In the genomic region with DNA sequence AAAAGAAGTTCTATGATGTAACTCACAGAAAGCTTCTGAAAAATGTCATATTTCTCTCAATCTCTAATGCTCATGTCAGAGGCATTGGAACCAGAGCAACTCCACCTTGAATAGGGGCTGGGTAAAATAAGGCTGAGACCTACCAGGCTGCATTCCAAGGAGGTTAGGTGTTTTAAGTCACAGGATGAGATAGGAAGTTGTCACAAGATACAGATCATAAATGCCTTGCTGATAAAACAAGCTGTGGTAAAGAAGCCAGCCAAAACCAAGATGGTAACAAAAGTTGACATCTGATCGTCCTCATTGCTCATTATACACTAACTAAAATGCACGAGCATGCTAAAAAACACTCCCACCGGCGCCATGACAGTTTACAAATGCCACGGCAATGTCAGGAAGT, we compare ENCODE assay signal across 19 cellular contexts.
DNase-seq lines count a peak whose midpoint lies in the region; ATAC-seq and TF ChIP-seq lines count a peak whose summit lies in the region.
"Had no signal": no experiment of that assay in that cellular context is flagged by ENCODE, and none has a peak within 500 bp of the region (broad histone marks: within the 10 kb centered on the region; RNA-seq: fewer than 3 reads in every experiment).

No MANE protein-coding gene starts in this region.

- H3K79me1 ChIP-seq in trophoblast cell (ENCODE audit: low read length): no peaks in the 10 kb centered on the region

- H3K4me1 ChIP-seq in PC-3 (ENCODE audit: insufficient read depth, low read length) (no peaks in the 10 kb centered on the region), trophoblast cell (ENCODE audit: control insufficient read depth in 1 of 2, insufficient read depth in 2 of 2, low read length in 2 of 2) (peaks cover 3 to 5% of the 10 kb centered on the region in 2 experiments)

- POLR2A ChIA-PET in PC-3 (lab: Charles Lee; ENCODE audit: unreplicated experiment): no interaction called here

- no peak overlapping the region for H4K91ac ChIP-seq in trophoblast cell (ENCODE audit: low read depth, low read length)

- H3K79me2 ChIP-seq in PC-3 (ENCODE audit: low read length) (no peaks in the 10 kb centered on the region), trophoblast cell (ENCODE audit: control insufficient read depth, insufficient read depth, low read length, poor library complexity) (no peaks in the 10 kb centered on the region)

- no peaks in the 10 kb centered on the region for H4K20me1 ChIP-seq in PC-3 (ENCODE audit: low read length)

- no peak overlapping the region for H4K8ac ChIP-seq in trophoblast cell (ENCODE audit: low read depth, low read length)

- CTCF ChIA-PET in Calu3 (lab: Charles Lee) (no interaction called here), PC-3 (lab: Charles Lee) (no interaction called here)

- H3F3A ChIP-seq in PC-3 (ENCODE audit: low read length, unreplicated experiment): no peaks in the 10 kb centered on the region

- H3K9me3 Mint-ChIP-seq in Calu3 (ENCODE audit: low read depth, unreplicated experiment): peaks cover 5% of the 10 kb centered on the region

- no peaks in the 10 kb centered on the region for H3K27me3 Mint-ChIP-seq in Calu3 (ENCODE audit: unreplicated experiment)
- H3K27me3 Mint-ChIP-seq: CD8-positive, alpha-beta memory T cell had no signal

- intact Hi-C loops in Calu3 (cut with micrococcal nuclease; ENCODE audit: unreplicated experiment): no loop called here
- intact Hi-C loops in PC-3 (cut with micrococcal nuclease): no loop called here

- no peak overlapping the region for H3K4me3 Mint-ChIP-seq in Calu3 (ENCODE audit: low read depth, unreplicated experiment)
- H3K4me3 Mint-ChIP-seq: CD8-positive, alpha-beta memory T cell had no signal

- ATAC-seq in PC-3: no peak
- no peak for ATAC-seq in HG03095 (IDR thresholded peaks at IDR 0.05; ENCODE audit: unreplicated experiment)
- ATAC-seq: K562, Right ventricle myocardium inferior had no signal

- peaks cover 6% of the 10 kb centered on the region; the same call in 1 of the 2 replicates for H3K9me3 ChIP-seq in PC-3 (ENCODE audit: low read length)
- no peaks in the 10 kb centered on the region for H3K9me3 ChIP-seq in trophoblast cell (ENCODE audit: insufficient read depth, low read depth, low read length)

- H3K4me1 Mint-ChIP-seq in Calu3 (ENCODE audit: low read depth, unreplicated experiment): no peaks in the 10 kb centered on the region
- H3K4me1 Mint-ChIP-seq: CD8-positive, alpha-beta memory T cell had no signal

- H3K4me3 ChIP-seq in PC-3 (ENCODE audit: low read length): no peak overlapping the region
- H3K4me3 ChIP-seq in trophoblast cell (ENCODE audit: low read depth, low read length): no peak overlapping the region
- H3K4me3 ChIP-seq: K562 had no signal

- H2BK120ac ChIP-seq in trophoblast cell (ENCODE audit: insufficient read depth, low read length, poor library complexity): no peak overlapping the region

- H2BK12ac ChIP-seq in trophoblast cell (ENCODE audit: low read length): no peak overlapping the region

- H3K9ac ChIP-seq in PC-3 (ENCODE audit: low read length) (no peak overlapping the region), trophoblast cell (ENCODE audit: low read length) (no peak overlapping the region)

- H3K4ac ChIP-seq in trophoblast cell (ENCODE audit: low read depth, low read length): no peak overlapping the region

- no peak overlapping the region for H3K4me2 ChIP-seq in PC-3 (ENCODE audit: low read length)
- no peak overlapping the region for H3K4me2 ChIP-seq in trophoblast cell (ENCODE audit: low read length)

- no peak overlapping the region for H3K23ac ChIP-seq in trophoblast cell (ENCODE audit: low read length)

- no peak overlapping the region for H3K27ac Mint-ChIP-seq in Calu3 (ENCODE audit: unreplicated experiment)
- H3K27ac Mint-ChIP-seq: CD8-positive, alpha-beta memory T cell had no signal

- H3K27ac ChIP-seq in PC-3 (ENCODE audit: low read length) (no peak overlapping the region), epithelial cell of prostate (peak overlapping the region; percentile 39), trophoblast cell (ENCODE audit: low read depth, low read length) (no peak overlapping the region)
- H3K27ac ChIP-seq: C4-2B had no signal

- no peaks in the 10 kb centered on the region for H3K36me3 ChIP-seq in PC-3 (ENCODE audit: low read depth, low read length)
- H3K36me3 ChIP-seq in trophoblast cell (ENCODE audit: control insufficient read depth in 1 of 2, insufficient read depth in 2 of 2, low read length in 2 of 2): no peaks in the 10 kb centered on the region

- H2AFZ ChIP-seq in PC-3 (ENCODE audit: low read length) (no peak overlapping the region), trophoblast cell (ENCODE audit: insufficient read depth, low read length, poor library complexity) (no peak overlapping the region)

- H2BK5ac ChIP-seq in trophoblast cell (ENCODE audit: low read depth, low read length, poor library complexity): no peak overlapping the region

- H3K27me3 ChIP-seq in PC-3 (ENCODE audit: low read length): no peaks in the 10 kb centered on the region
- H3K27me3 ChIP-seq in trophoblast cell (ENCODE audit: insufficient read depth, low read length): no peaks in the 10 kb centered on the region

- no peak overlapping the region for H3K18ac ChIP-seq in trophoblast cell (ENCODE audit: low read length)

- BruUV-seq in Calu3 (replicated peaks; lab: Mats Ljungman, UMichigan): no TSS peak
- BruUV-seq in PC-3 (replicated peaks; lab: Mats Ljungman, UMichigan): no TSS peak

- H3K14ac ChIP-seq in trophoblast cell (ENCODE audit: low read length): no peak overlapping the region

- H3K9me2 ChIP-seq in PC-3 (replicated peaks; ENCODE audit: low read length): no peaks in the 10 kb centered on the region

- H2AK5ac ChIP-seq in trophoblast cell (ENCODE audit: low read length): no peak overlapping the region

- no CpG with 5 or more reads among the region's 5 CpGs for WGBS in trophoblast cell (ENCODE audit: extremely low coverage, insufficient coverage, insufficient read length)

- no peak for TF ChIP-seq CTCF in Calu3 (IDR thresholded peaks at IDR 0.05; ENCODE audit: unreplicated experiment)
- TF ChIP-seq CTCF in PC-3 (conservative IDR thresholded peaks at IDR 0.05; ENCODE audit: low read depth, low read length): no peak

- DNase-seq in Calu3 (peak; percentile 6), PC-3 (peak; percentile 41), epithelial cell of prostate (ENCODE audit: low read depth, low spot score) (no peak), trophoblast cell (peak; percentile 85 to 92), DMS79 (lab: John Stamatoyannopoulos, UW) (no peak)
- DNase-seq in activated naive CD4-positive, alpha-beta T cell treated with anti-CD3 and anti-CD28 coated beads, Interleukin-2, amount 50 U/mL, for 16 hours: no peak
- DNase-seq: CD8-positive, alpha-beta memory T cell; GF-D8; NCI-H1092 treated with DMSO at 0.1 percent for 48 hours; NCI-H1436 treated with DMSO at 0.1 percent for 48 hours; NCI-H2029; NCI-H2227 treated with DMSO at 0.1 percent for 48 hours; NCI-H510A treated with DMSO at 0.1 percent for 48 hours; NCI-H748 treated with DMSO at 0.1 percent for 48 hours; NK-92 treated with Interleukin-12 subunit alpha and Interleukin-12 subunit beta, amount 100 ng/mL, for 24 hours had no signal

- H4K12ac ChIP-seq in trophoblast cell (ENCODE audit: low read depth, low read length): no peak overlapping the region

- no peaks in the 10 kb centered on the region for H3K36me3 Mint-ChIP-seq in Calu3 (ENCODE audit: insufficient read depth, unreplicated experiment)
- H3K36me3 Mint-ChIP-seq: CD8-positive, alpha-beta memory T cell had no signal

Comparison
In these comparisons a context has a peak if more than half of its experiments do, and no peak if none do; other contexts are left out.
1. DNase-seq: peak in Calu3 (single experiment), PC-3 (single experiment) and trophoblast cell (2 of 2); none in epithelial cell of prostate (single experiment), DMS79 (single experiment) and activated naive CD4-positive, alpha-beta T cell treated with anti-CD3 and anti-CD28 coated beads, Interleukin-2, amount 50 U/mL, for 16 hours (single experiment).